ENCODE assay signal across 38 cellular contexts in genomic region chr19:54026656-54027055, GRCh38. TPM values are rescaled to one million over a fixed set of nuclear protein-coding genes. Genes with fewer than 3 reads are reported as not detected.
"Had no signal": no experiment of that assay in that cellular context is flagged by ENCODE, and none has a peak within 500 bp of the region (broad histone marks: within the 10 kb centered on the region; RNA-seq: fewer than 3 reads in every experiment).

No MANE protein-coding gene starts in this region.

- H3K79me2 ChIP-seq: hepatocyte had no signal

- H3K4me2 ChIP-seq: hepatocyte had no signal

- H3K9me3 Mint-ChIP-seq: activated CD4-positive, alpha-beta memory T cell treated with anti-CD3 and anti-CD28 coated beads for 36 hours; activated CD4-positive, alpha-beta T cell treated with anti-CD3 and anti-CD28 coated beads, Interleukin-2, amount 10 ng/mL, durations not matched to agents 24 days and 14 days; activated naive CD4-positive, alpha-beta T cell treated with anti-CD3 and anti-CD28 coated beads for 36 hours; activated naive CD4-positive, alpha-beta T cell treated with anti-CD3 and anti-CD28 coated beads, Interleukin-2, amount 50 U/mL, for 24 hours; activated naive CD8-positive, alpha-beta T cell treated with anti-CD3 and anti-CD28 coated beads for 36 hours; activated naive CD8-positive, alpha-beta T cell treated with anti-CD3 and anti-CD28 coated beads, Interleukin-2, amount 50 U/mL, for 24 hours; activated T-helper 1 cell treated with anti-CD3 and anti-CD28 coated beads, Interleukin-12 subunit alpha, Interleukin-12 subunit beta, Interleukin-2, Interleukin-4 antibody, amounts not matched to agents 30 ng/mL and 10 ng/mL and 1 ng/mL, durations not matched to agents 14 hours and 24 hours and 36 hours; activated T-helper 2 cell treated with anti-CD3 and anti-CD28 coated beads, Interferon-gamma antibody, Interleukin-2, Interleukin-4, amounts not matched to agents 10 μg/mL and 5 μg/mL and 100 μg/mL, durations not matched to agents 14 hours and 24 hours and 36 hours; dendritic cell treated with granulocyte-macrophage colony-stimulating factor and Interleukin-4, amounts not matched to agents 40 ng/mL and 50 ng/mL, for 4 days had no signal

- H3K36me3 ChIP-seq: adrenal gland, cardiac muscle cell, esophagus muscularis mucosa, gastroesophageal sphincter, heart right ventricle had no signal

- H3K4me1 Mint-ChIP-seq: activated CD4-positive, alpha-beta T cell treated with anti-CD3 and anti-CD28 coated beads for 36 hours; activated naive CD8-positive, alpha-beta T cell treated with anti-CD3 and anti-CD28 coated beads for 36 hours had no signal

- H3K27ac ChIP-seq: adrenal gland, body of pancreas, cardiac muscle cell, coronary artery, dorsolateral prefrontal cortex, esophagus muscularis mucosa, foreskin keratinocyte, gastroesophageal sphincter, heart right ventricle, hepatocyte had no signal

- ATAC-seq: activated CD4-positive, alpha-beta T cell treated with anti-CD3 and anti-CD28 coated beads for 36 hours; activated CD8-positive, alpha-beta memory T cell treated with anti-CD3 and anti-CD28 coated beads, Interleukin-2, amount 10 ng/mL, durations not matched to agents 7 days and 5 days; activated CD8-positive, alpha-beta T cell treated with anti-CD3 and anti-CD28 coated beads, Interleukin-2, amount 10 ng/mL, durations not matched to agents 7 days and 5 days; activated naive CD8-positive, alpha-beta T cell treated with anti-CD3 and anti-CD28 coated beads, Interleukin-2, amount 50 U/mL, for 24 hours; body of pancreas; foreskin keratinocyte; gastroesophageal sphincter; heart right ventricle had no signal

- H2AFZ ChIP-seq: hepatocyte had no signal

- H3K27ac Mint-ChIP-seq: activated CD4-positive, alpha-beta memory T cell treated with anti-CD3 and anti-CD28 coated beads for 36 hours; activated CD4-positive, alpha-beta T cell treated with anti-CD3 and anti-CD28 coated beads for 36 hours; activated CD4-positive, alpha-beta T cell treated with anti-CD3 and anti-CD28 coated beads, Interleukin-2, amount 10 ng/mL, durations not matched to agents 24 days and 14 days; activated CD8-positive, alpha-beta memory T cell treated with anti-CD3 and anti-CD28 coated beads, Interleukin-2, amount 10 ng/mL, durations not matched to agents 7 days and 5 days; activated CD8-positive, alpha-beta T cell treated with anti-CD3 and anti-CD28 coated beads, Interleukin-2, amount 10 ng/mL, durations not matched to agents 7 days and 5 days; activated naive CD4-positive, alpha-beta T cell treated with anti-CD3 and anti-CD28 coated beads for 36 hours; activated naive CD4-positive, alpha-beta T cell treated with anti-CD3 and anti-CD28 coated beads, Interleukin-2, amount 50 U/mL, for 24 hours; activated naive CD8-positive, alpha-beta T cell treated with anti-CD3 and anti-CD28 coated beads for 36 hours; activated naive CD8-positive, alpha-beta T cell treated with anti-CD3 and anti-CD28 coated beads, Interleukin-2, amount 50 U/mL, for 24 hours; activated T-helper 1 cell treated with anti-CD3 and anti-CD28 coated beads, Interleukin-12 subunit alpha, Interleukin-12 subunit beta, Interleukin-2, Interleukin-4 antibody, amounts not matched to agents 30 ng/mL and 10 ng/mL and 1 ng/mL, durations not matched to agents 14 hours and 24 hours and 36 hours; activated T-helper 2 cell treated with anti-CD3 and anti-CD28 coated beads, Interferon-gamma antibody, Interleukin-2, Interleukin-4, amounts not matched to agents 10 μg/mL and 5 μg/mL and 100 μg/mL, durations not matched to agents 14 hours and 24 hours and 36 hours; dendritic cell treated with granulocyte-macrophage colony-stimulating factor and Interleukin-4, amounts not matched to agents 40 ng/mL and 50 ng/mL, for 4 days; endodermal cell had no signal

- H3K36me3 Mint-ChIP-seq: activated CD4-positive, alpha-beta memory T cell treated with anti-CD3 and anti-CD28 coated beads for 36 hours; activated CD8-positive, alpha-beta memory T cell treated with anti-CD3 and anti-CD28 coated beads, Interleukin-2, amount 10 ng/mL, durations not matched to agents 7 days and 5 days; activated naive CD4-positive, alpha-beta T cell treated with anti-CD3 and anti-CD28 coated beads, Interleukin-2, amount 50 U/mL, for 24 hours; activated naive CD8-positive, alpha-beta T cell treated with anti-CD3 and anti-CD28 coated beads for 36 hours had no signal

- H3K27me3 ChIP-seq: body of pancreas, foreskin keratinocyte, hepatocyte had no signal

- H3K9me3 ChIP-seq: adrenal gland, body of pancreas, gastroesophageal sphincter, heart right ventricle had no signal

- DNase-seq: activated CD4-positive, alpha-beta memory T cell treated with anti-CD3 and anti-CD28 coated beads for 36 hours; activated CD4-positive, alpha-beta T cell treated with anti-CD3 and anti-CD28 coated beads for 36 hours; activated CD4-positive, alpha-beta T cell treated with anti-CD3 and anti-CD28 coated beads, Interleukin-2, amount 10 ng/mL, durations not matched to agents 24 days and 14 days; activated CD4-positive, CD25-positive, alpha-beta regulatory T cell; activated CD4-positive, CD25-positive, alpha-beta regulatory T cell treated with anti-CD3 and anti-CD28 coated beads, Interleukin-2, amount 50 U/mL, for 72 hours; activated CD8-positive, alpha-beta memory T cell treated with anti-CD3 and anti-CD28 coated beads, Interleukin-2, amount 10 ng/mL, durations not matched to agents 7 days and 5 days; activated CD8-positive, alpha-beta memory T cell treated with anti-CD3 and anti-CD28 coated beads, Interleukin-2, amount 50 U/mL, for 4 hours; activated CD8-positive, alpha-beta T cell treated with anti-CD3 and anti-CD28 coated beads, Interleukin-2, amount 10 ng/mL, durations not matched to agents 7 days and 5 days; activated effector memory CD4-positive, alpha-beta T cell treated with anti-CD3 and anti-CD28 coated beads, Interleukin-2, amount 50 U/mL, for 16 hours; activated naive CD4-positive, alpha-beta T cell treated with anti-CD3 and anti-CD28 coated beads for 36 hours; activated naive CD8-positive, alpha-beta T cell treated with anti-CD3 and anti-CD28 coated beads for 36 hours; activated naive CD8-positive, alpha-beta T cell treated with anti-CD3 and anti-CD28 coated beads, Interleukin-2, amount 50 U/mL, for 24 hours; activated T-cell treated with anti-CD3 and anti-CD28 coated beads, Interleukin-2, amount 50 U/mL, for 1 hour; activated T-cell treated with anti-CD3 and anti-CD28 coated beads, Interleukin-2, amount 50 U/mL, for 48 hours; adrenal gland; amygdala; aorta; body of pancreas; central memory CD4-positive, alpha-beta T cell; cerebellar nuclear complex; dorsolateral prefrontal cortex; effector memory CD4-positive, alpha-beta T cell; endodermal cell; erythroblast; foreskin keratinocyte; heart right ventricle; T-helper 2 cell had no signal

- H3K4me3 Mint-ChIP-seq: activated CD4-positive, alpha-beta memory T cell treated with anti-CD3 and anti-CD28 coated beads for 36 hours; activated CD4-positive, alpha-beta T cell treated with anti-CD3 and anti-CD28 coated beads for 36 hours; activated CD4-positive, alpha-beta T cell treated with anti-CD3 and anti-CD28 coated beads, Interleukin-2, amount 10 ng/mL, durations not matched to agents 24 days and 14 days; activated CD8-positive, alpha-beta memory T cell treated with anti-CD3 and anti-CD28 coated beads, Interleukin-2, amount 10 ng/mL, durations not matched to agents 7 days and 5 days; activated CD8-positive, alpha-beta T cell treated with anti-CD3 and anti-CD28 coated beads, Interleukin-2, amount 10 ng/mL, durations not matched to agents 7 days and 5 days; activated naive CD4-positive, alpha-beta T cell treated with anti-CD3 and anti-CD28 coated beads for 36 hours; activated naive CD4-positive, alpha-beta T cell treated with anti-CD3 and anti-CD28 coated beads, Interleukin-2, amount 50 U/mL, for 24 hours; activated naive CD8-positive, alpha-beta T cell treated with anti-CD3 and anti-CD28 coated beads for 36 hours; activated naive CD8-positive, alpha-beta T cell treated with anti-CD3 and anti-CD28 coated beads, Interleukin-2, amount 50 U/mL, for 24 hours; activated T-helper 1 cell treated with anti-CD3 and anti-CD28 coated beads, Interleukin-12 subunit alpha, Interleukin-12 subunit beta, Interleukin-2, Interleukin-4 antibody, amounts not matched to agents 30 ng/mL and 10 ng/mL and 1 ng/mL, durations not matched to agents 14 hours and 24 hours and 36 hours; dendritic cell treated with granulocyte-macrophage colony-stimulating factor and Interleukin-4, amounts not matched to agents 40 ng/mL and 50 ng/mL, for 4 days; endodermal cell had no signal

- H3K4me3 ChIP-seq: adrenal gland, body of pancreas, cardiac muscle cell, coronary artery, dorsolateral prefrontal cortex, esophagus muscularis mucosa, gastroesophageal sphincter, heart right ventricle, hepatocyte had no signal

- H3K4me1 ChIP-seq: adrenal gland, foreskin keratinocyte had no signal

RNA-seq across cellular contexts. Expression of gene CACNG6, which starts 35.2 kb away (rescaled TPM):
- total RNA-seq: activated CD4-positive, alpha-beta memory T cell treated with anti-CD3 and anti-CD28 coated beads for 36 hours; activated CD4-positive, alpha-beta T cell treated with anti-CD3 and anti-CD28 coated beads for 36 hours; activated CD4-positive, alpha-beta T cell treated with anti-CD3 and anti-CD28 coated beads, Interleukin-2, amount 10 ng/mL, durations not matched to agents 24 days and 14 days; activated CD8-positive, alpha-beta memory T cell treated with anti-CD3 and anti-CD28 coated beads for 36 hours; activated CD8-positive, alpha-beta memory T cell treated with anti-CD3 and anti-CD28 coated beads, Interleukin-2, amount 10 ng/mL, durations not matched to agents 7 days and 5 days; activated CD8-positive, alpha-beta T cell treated with anti-CD3 and anti-CD28 coated beads, Interleukin-2, amount 10 ng/mL, durations not matched to agents 7 days and 5 days; activated naive CD4-positive, alpha-beta T cell treated with anti-CD3 and anti-CD28 coated beads for 36 hours; activated naive CD8-positive, alpha-beta T cell treated with anti-CD3 and anti-CD28 coated beads for 36 hours; activated T-helper 1 cell treated with anti-CD3 and anti-CD28 coated beads, Interleukin-12 subunit alpha, Interleukin-12 subunit beta, Interleukin-2, Interleukin-4 antibody, amounts not matched to agents 30 ng/mL and 10 ng/mL and 1 ng/mL, durations not matched to agents 14 hours and 24 hours and 36 hours; activated T-helper 2 cell treated with anti-CD3 and anti-CD28 coated beads, Interferon-gamma antibody, Interleukin-2, Interleukin-4, amounts not matched to agents 10 μg/mL and 5 μg/mL and 100 μg/mL, durations not matched to agents 14 hours and 24 hours and 36 hours; adrenal gland; aorta; body of pancreas; esophagus muscularis mucosa; foreskin keratinocyte; gastroesophageal sphincter; heart right ventricle had no signal
- polyA plus RNA-seq: adrenal gland, foreskin keratinocyte, heart right ventricle, hepatocyte had no signal

RNA-seq across cellular contexts. Expression of gene VSTM1, which starts 37.0 kb away (rescaled TPM):
- total RNA-seq: activated CD4-positive, alpha-beta memory T cell treated with anti-CD3 and anti-CD28 coated beads for 36 hours; activated CD4-positive, alpha-beta T cell treated with anti-CD3 and anti-CD28 coated beads for 36 hours; activated CD4-positive, alpha-beta T cell treated with anti-CD3 and anti-CD28 coated beads, Interleukin-2, amount 10 ng/mL, durations not matched to agents 24 days and 14 days; activated CD8-positive, alpha-beta memory T cell treated with anti-CD3 and anti-CD28 coated beads for 36 hours; activated CD8-positive, alpha-beta memory T cell treated with anti-CD3 and anti-CD28 coated beads, Interleukin-2, amount 10 ng/mL, durations not matched to agents 7 days and 5 days; activated CD8-positive, alpha-beta T cell treated with anti-CD3 and anti-CD28 coated beads, Interleukin-2, amount 10 ng/mL, durations not matched to agents 7 days and 5 days; activated naive CD4-positive, alpha-beta T cell treated with anti-CD3 and anti-CD28 coated beads for 36 hours; activated naive CD8-positive, alpha-beta T cell treated with anti-CD3 and anti-CD28 coated beads for 36 hours; activated T-helper 1 cell treated with anti-CD3 and anti-CD28 coated beads, Interleukin-12 subunit alpha, Interleukin-12 subunit beta, Interleukin-2, Interleukin-4 antibody, amounts not matched to agents 30 ng/mL and 10 ng/mL and 1 ng/mL, durations not matched to agents 14 hours and 24 hours and 36 hours; activated T-helper 2 cell treated with anti-CD3 and anti-CD28 coated beads, Interferon-gamma antibody, Interleukin-2, Interleukin-4, amounts not matched to agents 10 μg/mL and 5 μg/mL and 100 μg/mL, durations not matched to agents 14 hours and 24 hours and 36 hours; aorta; body of pancreas; cardiac muscle cell; endodermal cell; foreskin keratinocyte; gastroesophageal sphincter; glomerular endothelial cell; hepatocyte had no signal
- polyA plus RNA-seq: adrenal gland, aorta, cardiac muscle cell, foreskin keratinocyte, heart right ventricle, hepatocyte had no signal

RNA-seq across cellular contexts. Expression of gene TARM1, which starts 54.5 kb away (rescaled TPM):
- total RNA-seq: activated CD4-positive, alpha-beta memory T cell treated with anti-CD3 and anti-CD28 coated beads for 36 hours; activated CD4-positive, alpha-beta T cell treated with anti-CD3 and anti-CD28 coated beads for 36 hours; activated CD4-positive, alpha-beta T cell treated with anti-CD3 and anti-CD28 coated beads, Interleukin-2, amount 10 ng/mL, durations not matched to agents 24 days and 14 days; activated CD8-positive, alpha-beta memory T cell treated with anti-CD3 and anti-CD28 coated beads for 36 hours; activated CD8-positive, alpha-beta memory T cell treated with anti-CD3 and anti-CD28 coated beads, Interleukin-2, amount 10 ng/mL, durations not matched to agents 7 days and 5 days; activated CD8-positive, alpha-beta T cell treated with anti-CD3 and anti-CD28 coated beads, Interleukin-2, amount 10 ng/mL, durations not matched to agents 7 days and 5 days; activated naive CD4-positive, alpha-beta T cell treated with anti-CD3 and anti-CD28 coated beads for 36 hours; activated naive CD8-positive, alpha-beta T cell treated with anti-CD3 and anti-CD28 coated beads for 36 hours; activated T-helper 1 cell treated with anti-CD3 and anti-CD28 coated beads, Interleukin-12 subunit alpha, Interleukin-12 subunit beta, Interleukin-2, Interleukin-4 antibody, amounts not matched to agents 30 ng/mL and 10 ng/mL and 1 ng/mL, durations not matched to agents 14 hours and 24 hours and 36 hours; activated T-helper 2 cell treated with anti-CD3 and anti-CD28 coated beads, Interferon-gamma antibody, Interleukin-2, Interleukin-4, amounts not matched to agents 10 μg/mL and 5 μg/mL and 100 μg/mL, durations not matched to agents 14 hours and 24 hours and 36 hours; adrenal gland; aorta; body of pancreas; cardiac muscle cell; dorsolateral prefrontal cortex; endodermal cell; esophagus muscularis mucosa; foreskin keratinocyte; gastroesophageal sphincter; glomerular endothelial cell; heart right ventricle; hepatocyte had no signal
- polyA plus RNA-seq: adrenal gland, aorta, cardiac muscle cell, foreskin keratinocyte, heart right ventricle, hepatocyte had no signal
